Comparison of ENCODE assay signal across 29 cellular contexts in the genomic region with DNA sequence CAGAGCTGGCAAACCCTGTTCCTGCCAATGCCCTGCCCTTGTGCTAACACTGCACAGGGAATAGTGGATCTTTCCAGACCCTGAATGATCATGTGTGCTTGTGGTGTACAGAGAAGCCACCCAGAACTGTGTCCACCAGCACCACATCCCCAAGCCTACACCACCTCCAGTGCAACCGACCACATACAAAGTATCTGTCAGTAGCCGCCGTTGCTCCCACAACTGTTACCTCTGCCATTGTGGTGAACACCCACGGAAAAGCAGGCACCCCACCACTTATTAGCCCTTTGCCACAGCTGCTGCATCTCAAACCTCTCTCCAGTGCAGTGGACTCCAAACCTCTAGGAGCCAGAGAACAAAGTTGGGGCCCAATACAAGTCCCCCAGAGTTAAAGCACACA.
"Had no signal": no experiment of that assay in that cellular context is flagged by ENCODE, and none has a peak within 500 bp of the region (broad histone marks: within the 10 kb centered on the region; RNA-seq: fewer than 3 reads in every experiment).

No MANE protein-coding gene starts in this region.

- H3K27ac ChIP-seq: neural progenitor cell, neutrophil, pancreas, prostate gland, right lobe of liver, sigmoid colon, suprapubic skin, testis, tibial artery, transverse colon, upper lobe of left lung, uterus had no signal

- DNase-seq: naive thymus-derived CD4-positive, alpha-beta T cell; natural killer cell; nucleus accumbens; retina; right lobe of liver; sigmoid colon; small intestine; stimulated activated CD4-positive, alpha-beta T cell treated with anti-CD3 and anti-CD28 coated beads, Interleukin-12 subunit alpha, Interleukin-12 subunit beta, amount 100 ng/mL, for 4 hours; stimulated activated CD4-positive, alpha-beta T cell treated with anti-CD3 and anti-CD28 coated beads, Interleukin-1b, Interleukin-23, amount 100 ng/mL, for 48 hours; stimulated activated CD4-positive, alpha-beta T cell treated with anti-CD3 and anti-CD28 coated beads, Interleukin-4, amount 100 ng/mL, for 1 hour; stimulated activated CD4-positive, alpha-beta T cell treated with anti-CD3 and anti-CD28 coated beads, Interleukin-4, amount 100 ng/mL, for 4 hours; stimulated activated CD8-positive, alpha-beta memory T cell treated with anti-CD3 and anti-CD28 coated beads, Interleukin-4, amount 100 ng/mL, for 48 hours; stimulated activated naive CD4-positive, alpha-beta T cell; stimulated activated naive CD8-positive, alpha-beta T cell treated with anti-CD3 and anti-CD28 coated beads, Interleukin-15, amount 100 ng/mL, for 72 hours; stimulated activated naive CD8-positive, alpha-beta T cell treated with anti-CD3 and anti-CD28 coated beads, Interleukin-15, Interleukin-2, amounts not matched to agents 100 U/mL and 50 U/mL, for 24 hours; substantia nigra; testis; tibial artery; transverse colon; upper lobe of left lung; uterus had no signal

- H3K36me3 Mint-ChIP-seq: natural killer cell; stimulated activated memory B cell treated with anti-CD40 and anti-IgM and Interleukin-4, amounts not matched to agents 10 μg/mL and 1 μg/mL and 100 μg/mL, for 72 hours had no signal

- H3K4me2 ChIP-seq: neural progenitor cell had no signal

- H3K27me3 ChIP-seq: neural progenitor cell, neutrophil, pancreas, right lobe of liver, sigmoid colon, suprapubic skin, testis, tibial artery, transverse colon, upper lobe of left lung, uterus had no signal

- H3K9ac ChIP-seq: neural progenitor cell had no signal

- H3K27me3 Mint-ChIP-seq: naive thymus-derived CD4-positive, alpha-beta T cell; stimulated activated memory B cell treated with anti-CD40 and anti-IgM and Interleukin-4, amounts not matched to agents 10 μg/mL and 1 μg/mL and 100 μg/mL, for 72 hours; stimulated activated naive CD8-positive, alpha-beta T cell treated with anti-CD3 and anti-CD28 coated beads, Interleukin-15, amount 100 ng/mL, for 72 hours had no signal

- H3K4me1 Mint-ChIP-seq: naive thymus-derived CD4-positive, alpha-beta T cell; natural killer cell; nephron; stimulated activated memory B cell treated with anti-CD40 and anti-IgM and Interleukin-4, amounts not matched to agents 10 μg/mL and 1 μg/mL and 100 μg/mL, for 72 hours; stimulated activated naive CD8-positive, alpha-beta T cell treated with anti-CD3 and anti-CD28 coated beads, Interleukin-15, amount 100 ng/mL, for 72 hours had no signal

- H3K36me3 ChIP-seq: neural progenitor cell, neutrophil, pancreas, prostate gland, right lobe of liver, sigmoid colon, suprapubic skin, tibial artery, transverse colon, upper lobe of left lung, uterus had no signal

- ATAC-seq: naive thymus-derived CD4-positive, alpha-beta T cell; natural killer cell; pancreas; right cardiac atrium; stimulated activated memory B cell treated with anti-CD40 and anti-IgM and Interleukin-4, amounts not matched to agents 10 μg/mL and 1 μg/mL and 100 μg/mL, for 72 hours; stimulated activated naive CD8-positive, alpha-beta T cell treated with anti-CD3 and anti-CD28 coated beads, Interleukin-15, amount 100 ng/mL, for 72 hours; stimulated activated naive CD8-positive, alpha-beta T cell treated with anti-CD3 and anti-CD28 coated beads, Interleukin-15, Interleukin-2, amounts not matched to agents 100 U/mL and 50 U/mL, for 24 hours had no signal

- H3K4me3 ChIP-seq: neural progenitor cell, pancreas, prostate gland, right lobe of liver, sigmoid colon, suprapubic skin, testis, tibial artery, transverse colon, upper lobe of left lung, uterus had no signal

- H3K4me3 Mint-ChIP-seq: naive thymus-derived CD4-positive, alpha-beta T cell; natural killer cell; nephron; neural progenitor cell; stimulated activated memory B cell treated with anti-CD40 and anti-IgM and Interleukin-4, amounts not matched to agents 10 μg/mL and 1 μg/mL and 100 μg/mL, for 72 hours; stimulated activated naive CD8-positive, alpha-beta T cell treated with anti-CD3 and anti-CD28 coated beads, Interleukin-15, amount 100 ng/mL, for 72 hours had no signal

- H3K9me3 ChIP-seq: neutrophil, pancreas, prostate gland, right lobe of liver, suprapubic skin, testis, tibial artery, uterus had no signal

- H3K4me1 ChIP-seq: neural progenitor cell, pancreas, prostate gland, right lobe of liver, suprapubic skin, testis, tibial artery, transverse colon, upper lobe of left lung, uterus had no signal

- H3K27ac Mint-ChIP-seq: naive thymus-derived CD4-positive, alpha-beta T cell; natural killer cell; nephron; neural progenitor cell; stimulated activated memory B cell treated with anti-CD40 and anti-IgM and Interleukin-4, amounts not matched to agents 10 μg/mL and 1 μg/mL and 100 μg/mL, for 72 hours; stimulated activated naive CD8-positive, alpha-beta T cell treated with anti-CD3 and anti-CD28 coated beads, Interleukin-15, amount 100 ng/mL, for 72 hours had no signal

- H2AFZ ChIP-seq: neural progenitor cell had no signal
